Comparison of ENCODE assay signal across 8 cellular contexts in the genomic region with DNA sequence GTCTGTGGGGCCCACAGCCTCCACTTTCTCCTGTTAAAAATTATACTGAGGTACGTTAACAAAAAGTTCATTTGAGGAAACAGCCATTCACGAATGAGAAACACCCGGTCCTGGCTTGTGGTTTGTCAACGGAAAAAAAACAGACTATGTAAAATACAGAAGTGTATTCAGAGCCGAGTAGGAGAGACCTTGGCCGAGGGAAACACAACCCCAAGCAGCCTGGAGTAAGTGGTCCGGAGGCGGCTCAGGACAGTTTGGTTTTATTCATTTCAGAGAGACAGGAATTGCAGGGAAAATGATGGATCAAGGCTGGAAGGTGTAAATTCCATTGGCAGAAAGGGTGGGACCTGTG.
DNase-seq lines count a peak whose midpoint lies in the region; ATAC-seq, FAIRE-seq and TF ChIP-seq lines count a peak whose summit lies in the region.

No MANE protein-coding gene starts in this region.

- H3K4me3 ChIP-seq in MM.1S (ENCODE audit: low read length): no peak overlapping the region
- H3K4me3 ChIP-seq in muscle layer of colon (ENCODE audit: low read depth in 1 of 2, low read length in 2 of 2): peak overlapping the region; percentile 44 to 81

- FAIRE-seq in GM19239 (lab: Jason Lieb, UNC): peak; percentile 83

- TF ChIP-seq CTCF in MM.1S (IDR thresholded peaks at IDR 0.05; ENCODE audit: low read length): no peak

- peak overlapping the region; percentile 12; the same call in 1 of the 2 replicates for H3K4me2 ChIP-seq in MM.1S (ENCODE audit: low read depth, low read length)

- H3K9me3 ChIP-seq in MM.1S (replicated peaks; ENCODE audit: insufficient read depth, low read length) (no peaks in the 10 kb centered on the region), muscle layer of colon (ENCODE audit: low read length) (no peaks in the 10 kb centered on the region)

- H3K9ac ChIP-seq in MM.1S (ENCODE audit: low read length): no peak overlapping the region
- H3K9ac ChIP-seq in muscle layer of colon (ENCODE audit: low read length): no peak overlapping the region

- no peaks in the 10 kb centered on the region for H3F3A ChIP-seq in MM.1S (ENCODE audit: insufficient read depth, low read length)

- no peak overlapping the region for H2AFZ ChIP-seq in MM.1S (ENCODE audit: low read length)

- no peaks in the 10 kb centered on the region for H4K20me1 ChIP-seq in MM.1S (ENCODE audit: insufficient read depth, low read length)

- no peak overlapping the region for H3K27ac ChIP-seq in MM.1S (ENCODE audit: low read length)
- peak overlapping the region; percentile 80 for H3K27ac ChIP-seq in muscle layer of colon (ENCODE audit: low read depth, low read length)

- H3K27me3 ChIP-seq in MM.1S (replicated peaks; ENCODE audit: insufficient read depth, low read length) (no peaks in the 10 kb centered on the region), muscle layer of colon (ENCODE audit: control insufficient read depth in 1 of 2, insufficient read depth in 2 of 2, low read length in 2 of 2) (no peaks in the 10 kb centered on the region)

- H3K79me2 ChIP-seq in MM.1S (ENCODE audit: low read length): no peaks in the 10 kb centered on the region

- peak; percentile 13 for DNase-seq in GM19239 (ENCODE audit: insufficient read length, low spot score)
- no peak for DNase-seq in MM.1S
- DNase-seq in cerebellar cortex (ENCODE audit: low spot score): peak; percentile 7
- DNase-seq in NCI-H1930 (lab: John Stamatoyannopoulos, UW): no peak
- no peak for DNase-seq in SW 1271 (lab: John Stamatoyannopoulos, UW)

- no peaks in the 10 kb centered on the region for H3K4me1 ChIP-seq in MM.1S (ENCODE audit: low read length)
- peaks cover 7% of the 10 kb centered on the region for H3K4me1 ChIP-seq in muscle layer of colon (ENCODE audit: insufficient read depth, low read length)

- ATAC-seq in GM21528 (IDR thresholded peaks at IDR 0.05; ENCODE audit: low FRiP score, unreplicated experiment) (no peak), HG03521 (IDR thresholded peaks at IDR 0.05; ENCODE audit: unreplicated experiment) (no peak)

- H3K36me3 ChIP-seq in MM.1S (replicated peaks; ENCODE audit: insufficient read depth, low read length) (no peaks in the 10 kb centered on the region), muscle layer of colon (ENCODE audit: insufficient read depth, low read length) (no peaks in the 10 kb centered on the region)

- no peaks in the 10 kb centered on the region for H3K9me2 ChIP-seq in MM.1S (replicated peaks; ENCODE audit: insufficient read depth, low read length)

Comparison
In these comparisons a context has a peak if more than half of its experiments do, and no peak if none do; other contexts are left out.
1. DNase-seq: peak in GM19239 (single experiment) and cerebellar cortex (single experiment); none in MM.1S (single experiment), NCI-H1930 (0 of 2) and SW 1271 (0 of 2).